Comparison of ENCODE assay signal across 22 cellular contexts in the genomic region with DNA sequence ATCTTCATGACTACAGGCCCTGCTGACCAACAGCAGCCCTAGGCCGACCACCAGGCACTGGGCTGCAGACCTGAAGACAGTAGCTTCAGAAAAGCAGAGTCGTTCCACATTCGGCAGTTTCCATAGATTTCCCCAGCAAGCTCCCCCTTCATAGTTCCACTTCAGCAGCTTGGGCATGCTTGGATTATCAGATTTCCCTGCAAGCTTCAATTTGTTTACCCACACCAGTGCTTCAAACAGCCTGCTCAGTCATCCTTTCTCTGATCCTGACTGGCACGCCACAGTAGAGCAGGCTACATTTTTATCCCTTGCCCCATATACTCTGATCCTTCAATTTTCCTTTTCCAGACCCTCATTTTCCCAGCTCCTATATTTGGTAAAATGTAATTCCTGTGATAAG. TPM values are rescaled to one million over a fixed set of nuclear protein-coding genes. Genes with fewer than 3 reads are reported as not detected.
"Had no signal": no experiment of that assay in that cellular context is flagged by ENCODE, and none has a peak within 500 bp of the region (broad histone marks: within the 10 kb centered on the region; RNA-seq: fewer than 3 reads in every experiment).

No MANE protein-coding gene starts in this region.

- H3K4me1 Mint-ChIP-seq: activated T-helper 17 cell treated with anti-CD3 and anti-CD28 coated beads, Interleukin-2, amount 50 U/mL, for 72 hours; immature natural killer cell had no signal

- ATAC-seq: activated naive CD4-positive, alpha-beta T cell treated with anti-CD3 and anti-CD28 coated beads, Interleukin-2, amount 50 U/mL, for 72 hours; activated T-helper 17 cell treated with anti-CD3 and anti-CD28 coated beads, Interleukin-2, amount 50 U/mL, for 72 hours; esophagus mucosa; left lung; naive thymus-derived CD8-positive, alpha-beta T cell; pancreas had no signal

- H3K36me3 ChIP-seq: brain microvascular endothelial cell, left lung, pancreas, upper lobe of left lung had no signal

- H3K4me3 ChIP-seq: ascending aorta, left lung, lung, pancreas, thoracic aorta, upper lobe of left lung had no signal

- H3K27me3 ChIP-seq: ascending aorta, brain microvascular endothelial cell, left lung, pancreas, upper lobe of left lung had no signal

- H3K4me3 Mint-ChIP-seq: activated T-helper 17 cell treated with anti-CD3 and anti-CD28 coated beads, Interleukin-2, amount 50 U/mL, for 72 hours; immature natural killer cell; naive thymus-derived CD8-positive, alpha-beta T cell had no signal

- FAIRE-seq: colon, endothelial cell of umbilical vein, pancreas had no signal

- H3K9me3 ChIP-seq: ascending aorta, left lung, pancreas, thoracic aorta, upper lobe of left lung had no signal

- H3K27ac Mint-ChIP-seq: activated T-helper 17 cell treated with anti-CD3 and anti-CD28 coated beads, Interleukin-2, amount 50 U/mL, for 72 hours; immature natural killer cell; naive thymus-derived CD8-positive, alpha-beta T cell had no signal

- H3K9me3 Mint-ChIP-seq: activated naive CD4-positive, alpha-beta T cell treated with anti-CD3 and anti-CD28 coated beads, Interleukin-2, amount 50 U/mL, for 72 hours; activated T-helper 17 cell treated with anti-CD3 and anti-CD28 coated beads, Interleukin-2, amount 50 U/mL, for 72 hours; immature natural killer cell had no signal

- H3K27me3 Mint-ChIP-seq: activated T-helper 17 cell treated with anti-CD3 and anti-CD28 coated beads, Interleukin-2, amount 50 U/mL, for 72 hours; naive thymus-derived CD8-positive, alpha-beta T cell had no signal

- H3K4me1 ChIP-seq: ascending aorta, left lung, pancreas, upper lobe of left lung had no signal

- H3K27ac ChIP-seq: ascending aorta, brain microvascular endothelial cell, left lung, pancreas, thoracic aorta, upper lobe of left lung had no signal

- DNase-seq: activated T-cell treated with anti-CD3 and anti-CD28 coated beads, Interleukin-2, amount 50 U/mL, for 1 hour; brain microvascular endothelial cell; central memory CD4-positive, alpha-beta T cell; effector memory CD4-positive, alpha-beta T cell; foreskin melanocyte; immature natural killer cell; left lung; naive thymus-derived CD8-positive, alpha-beta T cell; pancreas; stimulated activated CD4-positive, alpha-beta T cell treated with anti-CD3 and anti-CD28 coated beads, Interleukin-4, amount 100 ng/mL, for 24 hours; stimulated activated naive CD4-positive, alpha-beta T cell treated with Interleukin-2 at 50 U/mL for 16 hours; upper lobe of left lung had no signal

RNA-seq across cellular contexts. Expression of a gene that starts 51.1 kb away (rescaled TPM):
- total RNA-seq: activated naive CD4-positive, alpha-beta T cell treated with anti-CD3 and anti-CD28 coated beads, Interleukin-2, amount 50 U/mL, for 72 hours; activated T-helper 17 cell treated with anti-CD3 and anti-CD28 coated beads, Interleukin-2, amount 50 U/mL, for 72 hours; ascending aorta; dermis microvascular lymphatic vessel endothelial cell; endothelial cell of umbilical vein; naive thymus-derived CD8-positive, alpha-beta T cell; T-helper 2 cell treated with Interferon-gamma antibody and Interleukin-4, amounts not matched to agents 100 ng/mL and 5 ng/mL, for 36 hours had no signal
- polyA plus RNA-seq: immature natural killer cell; naive thymus-derived CD8-positive, alpha-beta T cell had no signal
